ENCODE assay signal across 12 cellular contexts in genomic region chr7:79293655-79294142, GRCh38.
A peak's percentile ranks its signal among the peaks of the same experiment; 100 is the strongest.
DNase-seq lines count a peak whose midpoint lies in the region; ATAC-seq, FAIRE-seq and TF ChIP-seq lines count a peak whose summit lies in the region.
"Had no signal": no experiment of that assay in that cellular context is flagged by ENCODE, and none has a peak within 500 bp of the region (broad histone marks: within the 10 kb centered on the region; RNA-seq: fewer than 3 reads in every experiment).

No MANE protein-coding gene starts in this region.

- H2AK5ac ChIP-seq in mesenchymal stem cell (ENCODE audit: low read length, severe bottlenecking) = no peak overlapping the region

- H2AFZ ChIP-seq in mesenchymal stem cell (ENCODE audit: low read depth, low read length) = no peak overlapping the region
- H2AFZ ChIP-seq in smooth muscle cell (ENCODE audit: low read depth) = no peak overlapping the region

- H3K9ac ChIP-seq in mesenchymal stem cell (ENCODE audit: low read length) = no peak overlapping the region
- H3K9ac ChIP-seq in smooth muscle cell (ENCODE audit: low read depth) = no peak overlapping the region

- H4K8ac ChIP-seq in mesenchymal stem cell (ENCODE audit: low read length) = no peak overlapping the region

- H3K27me3 ChIP-seq in bronchial epithelial cell (ENCODE audit: control insufficient read depth, insufficient read depth, low read length) = no peaks in the 10 kb centered on the region
- no peaks in the 10 kb centered on the region for H3K27me3 ChIP-seq in mesenchymal stem cell (ENCODE audit: control insufficient read depth in 1 of 2, insufficient read depth in 1 of 2, low read length in 2 of 2)
- H3K27me3 ChIP-seq in smooth muscle cell (ENCODE audit: low read depth) = no peaks in the 10 kb centered on the region

- H3K4me3 ChIP-seq in bronchial epithelial cell (ENCODE audit: low read depth, low read length) (no peak overlapping the region), mesenchymal stem cell (ENCODE audit: insufficient read depth in 1 of 2, low read depth in 1 of 2, low read length in 2 of 2) (no peak overlapping the region), smooth muscle cell (no peak overlapping the region)

- H3K18ac ChIP-seq in mesenchymal stem cell (ENCODE audit: low read depth in 1 of 2, low read length in 2 of 2) = no peak overlapping the region

- no peak overlapping the region for H2BK15ac ChIP-seq in mesenchymal stem cell (ENCODE audit: low read depth, poor library complexity, severe bottlenecking)

- no peak overlapping the region for H3K4ac ChIP-seq in mesenchymal stem cell (ENCODE audit: low read depth in 1 of 2, low read length in 2 of 2)

- no peak overlapping the region for H3K14ac ChIP-seq in mesenchymal stem cell (ENCODE audit: low read length in 2 of 2)

- no peaks in the 10 kb centered on the region for H3K79me1 ChIP-seq in mesenchymal stem cell (replicated peaks; ENCODE audit: low read length, poor library complexity, severe bottlenecking)

- no peak overlapping the region for H2BK5ac ChIP-seq in mesenchymal stem cell (ENCODE audit: low read depth, low read length, poor library complexity, severe bottlenecking)

- ATAC-seq in GM18870 (IDR thresholded peaks at IDR 0.05; ENCODE audit: unreplicated experiment) (no peak), HG02938 (IDR thresholded peaks at IDR 0.05; ENCODE audit: unreplicated experiment) (no peak)
- ATAC-seq: T-cell had no signal

- H3K23ac ChIP-seq in mesenchymal stem cell (ENCODE audit: low read length in 2 of 2) = no peak overlapping the region

- no peaks in the 10 kb centered on the region for H3F3A ChIP-seq in smooth muscle cell (ENCODE audit: low read depth)

- no peak overlapping the region for H2BK12ac ChIP-seq in mesenchymal stem cell (ENCODE audit: low read length in 2 of 2)

- H4K91ac ChIP-seq in mesenchymal stem cell (ENCODE audit: low read length) = no peak overlapping the region

- H3K4me2 ChIP-seq in mesenchymal stem cell (ENCODE audit: low read length, poor library complexity, severe bottlenecking) (no peak overlapping the region), smooth muscle cell (no peak overlapping the region)

- no peak overlapping the region for H3K27ac ChIP-seq in mesenchymal stem cell (ENCODE audit: low read length, poor library complexity, severe bottlenecking)
- no peak overlapping the region for H3K27ac ChIP-seq in smooth muscle cell (ENCODE audit: low read depth)
- H3K27ac ChIP-seq: C4-2B had no signal

- H3K36me3 ChIP-seq in bronchial epithelial cell (ENCODE audit: control insufficient read depth, insufficient read depth, low read length) (no peaks in the 10 kb centered on the region), mesenchymal stem cell (ENCODE audit: control insufficient read depth in 1 of 2, insufficient read depth in 2 of 2, low read depth in 1 of 2, low read length in 2 of 2) (no peaks in the 10 kb centered on the region), smooth muscle cell (ENCODE audit: low read depth) (no peaks in the 10 kb centered on the region)

- no peak for FAIRE-seq in bronchial epithelial cell (lab: Jason Lieb, UNC)

- H4K20me1 ChIP-seq in smooth muscle cell (ENCODE audit: low read depth) = no peaks in the 10 kb centered on the region

- H3K4me1 ChIP-seq in mesenchymal stem cell (ENCODE audit: control insufficient read depth, insufficient read depth, low read depth, low read length) (no peaks in the 10 kb centered on the region), smooth muscle cell (ENCODE audit: low read depth) (no peaks in the 10 kb centered on the region)

- no peaks in the 10 kb centered on the region for H3K79me2 ChIP-seq in smooth muscle cell (ENCODE audit: low read depth)

- DNase-seq in Daoy (ENCODE audit: low read depth) = peak; percentile 71
- peak; percentile 47 for DNase-seq in NCI-H226
- peak; percentile 95 for DNase-seq in bronchial epithelial cell (ENCODE audit: low read depth)
- peak; percentile 31 for DNase-seq in mesenchymal stem cell
- no peak for DNase-seq in NK-92 (lab: John Stamatoyannopoulos, UW; ENCODE audit: unreplicated experiment)
- no peak for DNase-seq in smooth muscle cell (lab: John Stamatoyannopoulos, UW; ENCODE audit: unreplicated experiment)
- DNase-seq: activated CD4-positive, alpha-beta T cell treated with anti-CD3 and anti-CD28 coated beads for 48 hours; NK-92 treated with Interleukin-12 subunit alpha and Interleukin-12 subunit beta, amount 100 ng/mL, for 24 hours; T-cell had no signal

- 48% methylated on average over 5 of the region's 7 CpGs for WGBS in mesenchymal stem cell
- 79% methylated on average over 7 of the region's 7 CpGs for WGBS in smooth muscle cell (ENCODE audit: low lambda C conversion rate)

- no peaks in the 10 kb centered on the region for H3K9me3 ChIP-seq in mesenchymal stem cell (ENCODE audit: control insufficient read depth, low read length)
- H3K9me3 ChIP-seq in smooth muscle cell (replicated peaks; ENCODE audit: low read depth) = no peaks in the 10 kb centered on the region

- H2BK120ac ChIP-seq in mesenchymal stem cell (ENCODE audit: low read depth, low read length) = no peak overlapping the region

- TF ChIP-seq CTCF in bronchial epithelial cell (IDR thresholded peaks at IDR 0.05; ENCODE audit: insufficient read depth, low read length, severe bottlenecking) (no peak), smooth muscle cell (IDR thresholded peaks at IDR 0.05; ENCODE audit: borderline replicate concordance, insufficient read depth, poor library complexity, severe bottlenecking) (no peak)

Comparison
In these comparisons a context has a peak if more than half of its experiments do, and no peak if none do; other contexts are left out.
1. DNase-seq: peak in Daoy (single experiment), NCI-H226 (single experiment), bronchial epithelial cell (single experiment) and mesenchymal stem cell (single experiment); none in NK-92 (single experiment) and smooth muscle cell (single experiment).